1 cellular context compared by ENCODE assay signal in the genomic region with DNA sequence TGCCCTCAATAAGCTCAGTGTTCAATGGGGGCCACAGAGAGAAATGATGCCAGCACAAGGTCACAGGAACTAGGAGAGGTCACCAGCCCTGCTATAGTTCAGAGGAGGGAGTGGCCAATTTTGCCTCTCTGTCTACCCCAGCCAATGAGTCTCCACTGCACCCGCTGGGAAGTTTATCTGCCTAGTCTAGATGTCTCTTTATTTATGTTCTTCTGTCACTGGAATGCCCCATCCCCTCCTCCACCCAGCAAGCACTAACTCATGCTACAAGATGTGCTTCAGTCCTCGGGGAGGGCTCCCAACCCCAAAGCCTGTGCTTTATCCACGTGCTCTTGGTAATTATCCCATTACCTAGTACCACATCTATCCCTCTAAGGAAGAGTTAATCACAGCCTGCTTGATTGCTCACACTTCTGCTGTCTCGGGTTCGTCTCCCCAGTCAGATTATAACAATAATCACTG.
TF ChIP-seq lines count a peak whose summit lies in the region.

No MANE protein-coding gene starts in this region.

TF ChIP-seq in K562, 482 proteins besides CTCF, POLR2A, EP300 and RAD21 (continued from another document and continues in another):
- TF ChIP-seq NONO (IDR thresholded peaks at IDR 0.05; ENCODE audit: low read depth in 2 of 2, low read length in 1 of 2) (no peak), FOXK2 (conservative IDR thresholded peaks at IDR 0.05 in 1 of 2, IDR thresholded peaks at IDR 0.05 in 1 of 2; ENCODE audit: low read depth in 2 of 2) (peak; percentile 86 to 87; a peak in 3 of 4 replicates), RHOXF2B (CRISPR knock-in tag; conservative IDR thresholded peaks at IDR 0.05) (no peak), ZNF408 (CRISPR knock-in tag; IDR thresholded peaks at IDR 0.05; ENCODE audit: low read depth) (no peak), ZFX (CRISPR knock-in tag; IDR thresholded peaks at IDR 0.05) (no peak), PCBP2 (IDR thresholded peaks at IDR 0.05; ENCODE audit: low read depth, low read length, poor library complexity, severe bottlenecking) (no peak), MTA1 (IDR thresholded peaks at IDR 0.05; ENCODE audit: borderline replicate concordance) (0 out of 2 replicates have a peak, but pooled peaks have one; percentile 54), PTRF (tag; IDR thresholded peaks at IDR 0.05) (no peak), EZH2 (IDR thresholded peaks at IDR 0.05; ENCODE audit: borderline replicate concordance, low read depth, low read length) (no peak), DNMT1 (IDR thresholded peaks at IDR 0.05) (no peak), RFX7 (CRISPR knock-in tag; IDR thresholded peaks at IDR 0.05) (no peak), ZNF436 (CRISPR knock-in tag; IDR thresholded peaks at IDR 0.05) (no peak), TAF15 (IDR thresholded peaks at IDR 0.05; ENCODE audit: low read depth, low read length) (no peak), HDAC3 (IDR thresholded peaks at IDR 0.05; ENCODE audit: borderline replicate concordance, partially characterized antibody) (no peak), RBM25 (IDR thresholded peaks at IDR 0.05; ENCODE audit: low read depth, low read length, severe bottlenecking) (peak; percentile 53), RBM14 (IDR thresholded peaks at IDR 0.05; ENCODE audit: borderline replicate concordance, insufficient read depth, low read depth, low read length) (no peak), TEAD2 (tag; IDR thresholded peaks at IDR 0.05) (0 out of 2 replicates have a peak, but pooled peaks have one; percentile 54), SIN3A (IDR thresholded peaks at IDR 0.05; ENCODE audit: borderline replicate concordance in 2 of 2, control insufficient read depth in 1 of 2, low read depth in 2 of 2, low read length in 2 of 2) (0 out of 4 replicates have a peak, but pooled peaks of 1 of the 2 experiments have one; percentile 47), RBM39 (optimal IDR thresholded peaks at IDR 0.05; ENCODE audit: low read depth, low read length) (no peak), PPARD (CRISPR knock-in tag; IDR thresholded peaks at IDR 0.05) (no peak), L3MBTL2 (IDR thresholded peaks at IDR 0.05) (peak; percentile 90), CREB3L1 (IDR thresholded peaks at IDR 0.05; ENCODE audit: borderline replicate concordance, low read depth) (peak; percentile 58; the same call in 1 of the 2 replicates), ELF1 (tag; IDR thresholded peaks at IDR 0.05) (no peak), NFXL1 (CRISPR knock-in tag; IDR thresholded peaks at IDR 0.05) (no peak), DIDO1 (tag; IDR thresholded peaks at IDR 0.05; ENCODE audit: low read depth) (no peak), CHCHD3 (CRISPR knock-in tag; IDR thresholded peaks at IDR 0.05) (no peak), KLF6 (CRISPR knock-in tag; IDR thresholded peaks at IDR 0.05; ENCODE audit: borderline replicate concordance) (no peak), CC2D1A (IDR thresholded peaks at IDR 0.05) (peak; percentile 38; the same call in 1 of the 2 replicates), MECOM (CRISPR knock-in tag; IDR thresholded peaks at IDR 0.05) (peak; percentile 97), ZNF124 (CRISPR knock-in tag; IDR thresholded peaks at IDR 0.05) (no peak), DMBX1 (CRISPR knock-in tag; IDR thresholded peaks at IDR 0.05; ENCODE audit: borderline replicate concordance) (no peak; the same call in 1 of the 2 replicates), MAFG (tag; conservative IDR thresholded peaks at IDR 0.05) (no peak), ZNF318 (IDR thresholded peaks at IDR 0.05; ENCODE audit: borderline replicate concordance in 1 of 2, low read depth in 1 of 2) (no peak), ZNF274 (IDR thresholded peaks at IDR 0.05; ENCODE audit: borderline replicate concordance, low read depth, low read length) (no peak), ZNF780A (CRISPR knock-in tag; IDR thresholded peaks at IDR 0.05) (no peak), CBX1 (IDR thresholded peaks at IDR 0.05; ENCODE audit: low read depth) (no peak), ZNF212 (CRISPR knock-in tag; IDR thresholded peaks at IDR 0.05) (no peak), MLX (CRISPR knock-in tag; conservative IDR thresholded peaks at IDR 0.05) (no peak), ZNF449 (CRISPR knock-in tag; IDR thresholded peaks at IDR 0.05) (no peak), HDAC2 (IDR thresholded peaks at IDR 0.05) (no peak), DACH1 (IDR thresholded peaks at IDR 0.05; ENCODE audit: partially characterized antibody) (peak; percentile 15)
- TF ChIP-seq, protein P1, sequence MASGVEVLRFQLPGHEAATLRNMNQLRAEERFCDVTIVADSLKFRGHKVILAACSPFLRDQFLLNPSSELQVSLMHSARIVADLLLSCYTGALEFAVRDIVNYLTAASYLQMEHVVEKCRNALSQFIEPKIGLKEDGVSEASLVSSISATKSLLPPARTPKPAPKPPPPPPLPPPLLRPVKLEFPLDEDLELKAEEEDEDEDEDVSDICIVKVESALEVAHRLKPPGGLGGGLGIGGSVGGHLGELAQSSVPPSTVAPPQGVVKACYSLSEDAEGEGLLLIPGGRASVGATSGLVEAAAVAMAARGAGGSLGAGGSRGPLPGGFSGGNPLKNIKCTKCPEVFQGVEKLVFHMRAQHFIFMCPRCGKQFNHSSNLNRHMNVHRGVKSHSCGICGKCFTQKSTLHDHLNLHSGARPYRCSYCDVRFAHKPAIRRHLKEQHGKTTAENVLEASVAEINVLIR (CRISPR knock-in tag; IDR thresholded peaks at IDR 0.05), result 0 out of 2 replicates have a peak, but pooled peaks have one; percentile 21
- TF ChIP-seq, protein P2, sequence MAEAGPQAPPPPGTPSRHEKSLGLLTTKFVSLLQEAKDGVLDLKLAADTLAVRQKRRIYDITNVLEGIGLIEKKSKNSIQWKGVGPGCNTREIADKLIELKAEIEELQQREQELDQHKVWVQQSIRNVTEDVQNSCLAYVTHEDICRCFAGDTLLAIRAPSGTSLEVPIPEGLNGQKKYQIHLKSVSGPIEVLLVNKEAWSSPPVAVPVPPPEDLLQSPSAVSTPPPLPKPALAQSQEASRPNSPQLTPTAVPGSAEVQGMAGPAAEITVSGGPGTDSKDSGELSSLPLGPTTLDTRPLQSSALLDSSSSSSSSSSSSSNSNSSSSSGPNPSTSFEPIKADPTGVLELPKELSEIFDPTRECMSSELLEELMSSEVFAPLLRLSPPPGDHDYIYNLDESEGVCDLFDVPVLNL (CRISPR knock-in tag; IDR thresholded peaks at IDR 0.05; ENCODE audit: low read depth), result no peak
- TF ChIP-seq, protein P3, sequence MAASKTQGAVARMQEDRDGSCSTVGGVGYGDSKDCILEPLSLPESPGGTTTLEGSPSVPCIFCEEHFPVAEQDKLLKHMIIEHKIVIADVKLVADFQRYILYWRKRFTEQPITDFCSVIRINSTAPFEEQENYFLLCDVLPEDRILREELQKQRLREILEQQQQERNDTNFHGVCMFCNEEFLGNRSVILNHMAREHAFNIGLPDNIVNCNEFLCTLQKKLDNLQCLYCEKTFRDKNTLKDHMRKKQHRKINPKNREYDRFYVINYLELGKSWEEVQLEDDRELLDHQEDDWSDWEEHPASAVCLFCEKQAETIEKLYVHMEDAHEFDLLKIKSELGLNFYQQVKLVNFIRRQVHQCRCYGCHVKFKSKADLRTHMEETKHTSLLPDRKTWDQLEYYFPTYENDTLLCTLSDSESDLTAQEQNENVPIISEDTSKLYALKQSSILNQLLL (CRISPR knock-in tag; IDR thresholded peaks at IDR 0.05; ENCODE audit: borderline replicate concordance), result no peak
- TF ChIP-seq, protein P4, sequence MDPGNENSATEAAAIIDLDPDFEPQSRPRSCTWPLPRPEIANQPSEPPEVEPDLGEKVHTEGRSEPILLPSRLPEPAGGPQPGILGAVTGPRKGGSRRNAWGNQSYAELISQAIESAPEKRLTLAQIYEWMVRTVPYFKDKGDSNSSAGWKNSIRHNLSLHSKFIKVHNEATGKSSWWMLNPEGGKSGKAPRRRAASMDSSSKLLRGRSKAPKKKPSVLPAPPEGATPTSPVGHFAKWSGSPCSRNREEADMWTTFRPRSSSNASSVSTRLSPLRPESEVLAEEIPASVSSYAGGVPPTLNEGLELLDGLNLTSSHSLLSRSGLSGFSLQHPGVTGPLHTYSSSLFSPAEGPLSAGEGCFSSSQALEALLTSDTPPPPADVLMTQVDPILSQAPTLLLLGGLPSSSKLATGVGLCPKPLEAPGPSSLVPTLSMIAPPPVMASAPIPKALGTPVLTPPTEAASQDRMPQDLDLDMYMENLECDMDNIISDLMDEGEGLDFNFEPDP (CRISPR knock-in tag; IDR thresholded peaks at IDR 0.05), result no peak
